ENCODE assay signal across 15 cellular contexts in the genomic region with DNA sequence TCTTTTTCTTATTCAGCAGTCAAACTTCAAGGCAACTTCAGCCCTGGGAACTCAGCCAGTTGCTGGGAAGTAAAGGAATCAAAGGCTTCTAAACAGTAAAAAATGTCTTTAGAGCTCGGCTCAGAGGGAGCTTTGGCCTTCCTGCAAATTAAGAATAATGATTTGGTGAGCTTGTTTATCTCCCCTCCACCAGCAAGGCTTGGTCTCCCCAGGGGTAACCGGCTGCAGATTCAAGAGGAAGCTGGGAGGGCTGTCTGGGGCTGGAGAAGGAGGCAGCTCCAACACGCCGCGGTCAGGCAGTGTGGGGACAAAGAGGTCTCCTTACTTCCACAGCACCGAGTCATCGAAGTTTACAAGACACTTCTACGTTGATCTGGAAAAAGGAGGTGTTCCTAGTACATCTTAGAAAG. TPM values are rescaled to one million over a fixed set of nuclear protein-coding genes. Genes with fewer than 3 reads are reported as not detected.
DNase-seq lines count a peak whose midpoint lies in the region; ATAC-seq, FAIRE-seq and TF ChIP-seq lines count a peak whose summit lies in the region.
"Had no signal": no experiment of that assay in that cellular context is flagged by ENCODE, and none has a peak within 500 bp of the region (broad histone marks: within the 10 kb centered on the region; RNA-seq: fewer than 3 reads in every experiment).

No MANE protein-coding gene starts in this region.

- H3K36me3 Mint-ChIP-seq in neural progenitor cell, result no peaks in the 10 kb centered on the region

- POLR2A ChIA-PET in A549 (lab: Yijun Ruan, JAX) (no interaction called here), Panc1 (lab: Charles Lee) (no interaction called here)

- TF ChIP-seq CTCF in A549 (IDR thresholded peaks at IDR 0.05) (no peak), Panc1 (IDR thresholded peaks at IDR 0.05) (no peak), fibroblast of the aortic adventitia (IDR thresholded peaks at IDR 0.05; ENCODE audit: insufficient read depth, low read length) (no peak), neural progenitor cell (IDR thresholded peaks at IDR 0.05) (no peak)

- H3K36me3 ChIP-seq in Panc1 (ENCODE audit: control insufficient read depth, insufficient read depth, low read length), result no peaks in the 10 kb centered on the region
- no peaks in the 10 kb centered on the region for H3K36me3 ChIP-seq in neural progenitor cell
- H3K36me3 ChIP-seq: WERI-Rb-1 had no signal

- no peak for DNase-seq in A549 (ENCODE audit: low read depth in 1 of 2, low spot score in 1 of 2)
- no peak for DNase-seq in Panc1 (ENCODE audit: low read depth, low spot score)
- DNase-seq in fibroblast of the aortic adventitia (ENCODE audit: low read depth), result peak; percentile 16
- no peak for DNase-seq in neural progenitor cell (ENCODE audit: low spot score)
- no peak for DNase-seq in GOT3 (lab: John Stamatoyannopoulos, UW)
- no peak for DNase-seq in stimulated activated CD4-positive, alpha-beta T cell treated with anti-CD3 and anti-CD28 coated beads, Interleukin-4, amount 100 ng/mL, for 1 hour
- DNase-seq: activated naive CD8-positive, alpha-beta T cell treated with anti-CD3 and anti-CD28 coated beads, Interleukin-2, amount 50 U/mL, for 24 hours; Calu3; cortex of kidney; NCI-H2227 treated with DMSO at 0.1 percent for 48 hours; WERI-Rb-1 had no signal

- CTCF ChIA-PET in A549 (lab: Yijun Ruan, JAX), result interaction anchor here (0.7 to 3.1 kb wide), 8 partner anchors 10 to 582 kb away, joined by 3 to 11 read pairs (median 3); no protein-coding TSS in a partner anchor
- CTCF ChIA-PET in Panc1 (lab: Charles Lee), result no interaction called here

- no peak overlapping the region for H3K4me2 ChIP-seq in A549
- H3K4me2 ChIP-seq in neural progenitor cell, result peak overlapping the region; percentile 17

- no peak overlapping the region for H3K4me3 Mint-ChIP-seq in neural progenitor cell
- H3K4me3 Mint-ChIP-seq: activated naive CD8-positive, alpha-beta T cell treated with anti-CD3 and anti-CD28 coated beads, Interleukin-2, amount 50 U/mL, for 24 hours had no signal

- peaks cover 11% of the 10 kb centered on the region for H3F3A ChIP-seq in neural progenitor cell (ENCODE audit: low read depth)

- in situ Hi-C loops in Panc1 (cut with HindIII; ENCODE audit: low pct_unique_long_range_greater_than_20kb, low sequenced_read_pairs), result no loop called here

- no peak overlapping the region; a peak in 1 of 6 replicates for H3K27ac ChIP-seq in A549
- H3K27ac ChIP-seq in Panc1 (ENCODE audit: low read length), result peak overlapping the region; percentile 51
- H3K27ac ChIP-seq in neural progenitor cell, result peak overlapping the region; percentile 42
- H3K27ac ChIP-seq: WERI-Rb-1 had no signal

- TF ChIP-seq POLR2A in A549 (IDR thresholded peaks at IDR 0.05; ENCODE audit: low read length), result no peak

- peak; percentile 67 for FAIRE-seq in A549 (lab: Jason Lieb, UNC)
- FAIRE-seq: keratinocyte had no signal

- H3K27me3 ChIP-seq in Panc1 (ENCODE audit: control insufficient read depth, insufficient read depth, low read length), result no peaks in the 10 kb centered on the region
- H3K27me3 ChIP-seq in neural progenitor cell, result no peaks in the 10 kb centered on the region

- TF ChIP-seq RAD21 in A549 (conservative IDR thresholded peaks at IDR 0.05 in 1 of 2, IDR thresholded peaks at IDR 0.05 in 1 of 2), result no peak

- H3K4me3 ChIP-seq in A549 (no peak overlapping the region), Panc1 (ENCODE audit: low read depth in 2 of 2, low read length in 2 of 2) (no peak overlapping the region), fibroblast of the aortic adventitia (ENCODE audit: low read depth, low read length) (no peak overlapping the region), neural progenitor cell (no peak overlapping the region)

- H3K27ac Mint-ChIP-seq in neural progenitor cell, result peak overlapping the region; percentile 84
- H3K27ac Mint-ChIP-seq: activated naive CD8-positive, alpha-beta T cell treated with anti-CD3 and anti-CD28 coated beads, Interleukin-2, amount 50 U/mL, for 24 hours had no signal

- BruUV-seq in Panc1 (replicated peaks; lab: Mats Ljungman, UMichigan), result no TSS peak

- intact Hi-C loops in Panc1 (cut with micrococcal nuclease; ENCODE audit: unreplicated experiment), result no loop called here

- H3K4me1 ChIP-seq in A549 (no peaks in the 10 kb centered on the region), Panc1 (ENCODE audit: control insufficient read depth, insufficient read depth, low read length) (peaks cover 21% of the 10 kb centered on the region), neural progenitor cell (peaks cover 19% of the 10 kb centered on the region)

- H4K20me1 ChIP-seq in neural progenitor cell (ENCODE audit: low read depth), result no peaks in the 10 kb centered on the region

- H3K9me3 Mint-ChIP-seq in neural progenitor cell, result peaks cover 3% of the 10 kb centered on the region
- H3K9me3 Mint-ChIP-seq: activated naive CD8-positive, alpha-beta T cell treated with anti-CD3 and anti-CD28 coated beads, Interleukin-2, amount 50 U/mL, for 24 hours had no signal

- H3K27me3 Mint-ChIP-seq in neural progenitor cell (ENCODE audit: insufficient read depth, low read depth), result peaks cover 7% of the 10 kb centered on the region

- H3K9ac ChIP-seq in neural progenitor cell, result no peak overlapping the region

- H3K9me3 ChIP-seq in A549 (no peaks in the 10 kb centered on the region), Panc1 (ENCODE audit: control insufficient read depth, insufficient read depth, low read depth, low read length) (no peaks in the 10 kb centered on the region), neural progenitor cell (ENCODE audit: low read depth) (no peaks in the 10 kb centered on the region)

- 38% methylated on average over 8 of the region's 8 CpGs for WGBS in A549 (ENCODE audit: missing lambda C conversion rate)

- H2AFZ ChIP-seq in neural progenitor cell (replicated peaks), result peak overlapping the region; percentile 79

- TF ChIP-seq EP300 in A549 (IDR thresholded peaks at IDR 0.05), result no peak

- peaks cover 37% of the 10 kb centered on the region for H3K4me1 Mint-ChIP-seq in neural progenitor cell
- H3K4me1 Mint-ChIP-seq: activated naive CD8-positive, alpha-beta T cell treated with anti-CD3 and anti-CD28 coated beads, Interleukin-2, amount 50 U/mL, for 24 hours had no signal

- H3K79me2 ChIP-seq in neural progenitor cell (ENCODE audit: low read depth), result no peaks in the 10 kb centered on the region

- ATAC-seq in A549, result peak in 1 of 2 experiments; percentile 10; a peak in 2 of 6 replicates
- ATAC-seq in Panc1, result peak; percentile 22; the same call in 1 of the 2 replicates
- no peak for ATAC-seq in GM18907 (IDR thresholded peaks at IDR 0.05; ENCODE audit: unreplicated experiment)
- ATAC-seq in HG02938 (IDR thresholded peaks at IDR 0.05; ENCODE audit: unreplicated experiment), result no peak
- ATAC-seq: activated naive CD8-positive, alpha-beta T cell treated with anti-CD3 and anti-CD28 coated beads, Interleukin-2, amount 50 U/mL, for 24 hours; SK-N-SH treated with all-trans-retinoic acid at 6 μM for 48 hours had no signal

TF ChIP-seq in A549, 52 proteins besides CTCF, POLR2A, EP300 and RAD21:
- TF ChIP-seq RNF2 (IDR thresholded peaks at IDR 0.05; ENCODE audit: borderline replicate concordance, low read depth) (no peak), EHF (CRISPR knock-in tag; IDR thresholded peaks at IDR 0.05) (no peak), ZNF302 (CRISPR knock-in tag; IDR thresholded peaks at IDR 0.05) (no peak), ZFP36 (IDR thresholded peaks at IDR 0.05; ENCODE audit: borderline replicate concordance, partially characterized antibody) (no peak), FOSL2 (IDR thresholded peaks at IDR 0.05) (no peak), FOSL2 (CRISPR knock-in tag; IDR thresholded peaks at IDR 0.05) (no peak), TP53 (CRISPR knock-in tag; IDR thresholded peaks at IDR 0.05) (no peak)
- TF ChIP-seq, protein P1, sequence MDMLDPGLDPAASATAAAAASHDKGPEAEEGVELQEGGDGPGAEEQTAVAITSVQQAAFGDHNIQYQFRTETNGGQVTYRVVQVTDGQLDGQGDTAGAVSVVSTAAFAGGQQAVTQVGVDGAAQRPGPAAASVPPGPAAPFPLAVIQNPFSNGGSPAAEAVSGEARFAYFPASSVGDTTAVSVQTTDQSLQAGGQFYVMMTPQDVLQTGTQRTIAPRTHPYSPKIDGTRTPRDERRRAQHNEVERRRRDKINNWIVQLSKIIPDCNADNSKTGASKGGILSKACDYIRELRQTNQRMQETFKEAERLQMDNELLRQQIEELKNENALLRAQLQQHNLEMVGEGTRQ (IDR thresholded peaks at IDR 0.05), result no peak
- TF ChIP-seq, protein P2, sequence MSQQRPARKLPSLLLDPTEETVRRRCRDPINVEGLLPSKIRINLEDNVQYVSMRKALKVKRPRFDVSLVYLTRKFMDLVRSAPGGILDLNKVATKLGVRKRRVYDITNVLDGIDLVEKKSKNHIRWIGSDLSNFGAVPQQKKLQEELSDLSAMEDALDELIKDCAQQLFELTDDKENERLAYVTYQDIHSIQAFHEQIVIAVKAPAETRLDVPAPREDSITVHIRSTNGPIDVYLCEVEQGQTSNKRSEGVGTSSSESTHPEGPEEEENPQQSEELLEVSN (IDR thresholded peaks at IDR 0.05; ENCODE audit: borderline replicate concordance, low read depth), result no peak
- TF ChIP-seq, protein P3, sequence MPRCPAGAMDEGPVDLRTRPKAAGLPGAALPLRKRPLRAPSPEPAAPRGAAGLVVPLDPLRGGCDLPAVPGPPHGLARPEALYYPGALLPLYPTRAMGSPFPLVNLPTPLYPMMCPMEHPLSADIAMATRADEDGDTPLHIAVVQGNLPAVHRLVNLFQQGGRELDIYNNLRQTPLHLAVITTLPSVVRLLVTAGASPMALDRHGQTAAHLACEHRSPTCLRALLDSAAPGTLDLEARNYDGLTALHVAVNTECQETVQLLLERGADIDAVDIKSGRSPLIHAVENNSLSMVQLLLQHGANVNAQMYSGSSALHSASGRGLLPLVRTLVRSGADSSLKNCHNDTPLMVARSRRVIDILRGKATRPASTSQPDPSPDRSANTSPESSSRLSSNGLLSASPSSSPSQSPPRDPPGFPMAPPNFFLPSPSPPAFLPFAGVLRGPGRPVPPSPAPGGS (IDR thresholded peaks at IDR 0.05), result no peak

RNA-seq across cellular contexts. Expression of a gene that starts 17.8 kb away (rescaled TPM):
- polyA plus RNA-seq in A549 (2011; rRNA removed), result 1.6 and 2.0 TPM in 2 replicates
- 1.2 and 1.3 TPM in 2 replicates for polyA plus RNA-seq in A549 (2012; cell fraction: cytosol; rRNA removed)
- polyA plus RNA-seq in A549 (2012; cell fraction: nucleus; rRNA removed), result 1.5 TPM in 2 replicates
- 0.27 to 0.30 TPM (median 0.28 TPM) in 3 replicates for polyA plus RNA-seq in A549 (2017; fragmentation: RNase III; extraction: RNeasy Plus Mini Kit Qiagen cat#74134 plus additional on column Dnase treatment)
- polyA minus RNA-seq in A549 (2011; rRNA and poly(A)+ RNA removed), result 2.7 and 5.4 TPM in 2 replicates
- total RNA-seq in Panc1 (2021; ENCODE audit: unreplicated experiment), result 1.5 TPM
- 2.3 TPM for polyA plus RNA-seq in Panc1 (2012; ENCODE audit: insufficient read length)
- not detected in 2 replicates for total RNA-seq in fibroblast of the aortic adventitia (ENCODE audit: low replicate concordance)
- 0.31 and 0.34 TPM in 2 replicates for total RNA-seq in neural progenitor cell (ENCODE audit: low replicate concordance)
- polyA plus RNA-seq: keratinocyte had no signal

Comparison
In these comparisons a context has a peak if more than half of its experiments do, and no peak if none do; other contexts are left out.
1. H3K27ac ChIP-seq: peak in Panc1 (single experiment) and neural progenitor cell (single experiment); none in A549 (0 of 2).